In genomic region chr22:34579519-34579918, GRCh38 we compare ENCODE assay signal across 25 cellular contexts.
"Had no signal": no experiment of that assay in that cellular context is flagged by ENCODE, and none has a peak within 500 bp of the region (broad histone marks: within the 10 kb centered on the region; RNA-seq: fewer than 3 reads in every experiment).

No MANE protein-coding gene starts in this region.

- H3K79me2 ChIP-seq: hepatocyte had no signal

- H3K4me2 ChIP-seq: hepatocyte had no signal

- H3K9me3 ChIP-seq: gastrocnemius medialis, ovary, psoas muscle, sigmoid colon, suprapubic skin, transverse colon had no signal

- H3K36me3 ChIP-seq: gastrocnemius medialis, left lung, ovary, sigmoid colon, spleen, suprapubic skin, transverse colon had no signal

- H3K4me3 ChIP-seq: dorsolateral prefrontal cortex, gastrocnemius medialis, hepatocyte, left lung, ovary, psoas muscle, sigmoid colon, skin epidermis, spleen, suprapubic skin, transverse colon had no signal

- DNase-seq: dorsolateral prefrontal cortex; effector CD4-positive, alpha-beta T cell; gastrocnemius medialis; head of caudate nucleus; kidney; left cardiac atrium; left lung; mesendoderm; midbrain; naive thymus-derived CD8-positive, alpha-beta T cell; nephron progenitor cell; occipital lobe; ovary; posterior cingulate gyrus; psoas muscle; right cardiac atrium; sigmoid colon; spleen; stimulated activated CD4-positive, alpha-beta T cell treated with anti-CD3 and anti-CD28 coated beads, Interleukin-4, amount 100 ng/mL, for 4 hours; stimulated activated naive B cell treated with anti-CD40 and anti-IgM and Interleukin-4, amounts not matched to agents 10 μg/mL and 1 μg/mL and 100 μg/mL, for 72 hours; stimulated activated naive CD8-positive, alpha-beta T cell treated with anti-CD3 and anti-CD28 coated beads, Interleukin-15, amount 100 ng/mL, for 72 hours; transverse colon had no signal

- H2AFZ ChIP-seq: hepatocyte had no signal

- H3K27me3 ChIP-seq: gastrocnemius medialis, hepatocyte, ovary, sigmoid colon, suprapubic skin, transverse colon had no signal

- H3K4me1 ChIP-seq: gastrocnemius medialis, left lung, psoas muscle, sigmoid colon, spleen, suprapubic skin, transverse colon had no signal

- H3K27ac ChIP-seq: dorsolateral prefrontal cortex, gastrocnemius medialis, hepatocyte, left lung, ovary, psoas muscle, sigmoid colon, skin epidermis, spleen, suprapubic skin, transverse colon had no signal
